ENCODE assay signal across 10 cellular contexts in genomic region chr7:36116347-36117200, GRCh38. TPM values are rescaled to one million over a fixed set of nuclear protein-coding genes. Genes with fewer than 3 reads are reported as not detected.
A peak's percentile ranks its signal among the peaks of the same experiment; 100 is the strongest.
DNase-seq lines count a peak whose midpoint lies in the region; ATAC-seq and TF ChIP-seq lines count a peak whose summit lies in the region.
"Had no signal": no experiment of that assay in that cellular context is flagged by ENCODE, and none has a peak within 500 bp of the region (broad histone marks: within the 10 kb centered on the region; RNA-seq: fewer than 3 reads in every experiment).

No MANE protein-coding gene starts in this region.

- H3K9me3 ChIP-seq in AG04450 (ENCODE audit: control insufficient read depth, insufficient read depth, low read length) (no peaks in the 10 kb centered on the region; the same call in 1 of the 2 replicates), mucosa of descending colon (no peaks in the 10 kb centered on the region)
- H3K9me3 ChIP-seq: MG63 had no signal

- H3K4me3 ChIP-seq in AG04450 (ENCODE audit: low read depth, low read length) (no peak overlapping the region), astrocyte of the spinal cord (ENCODE audit: low read depth, low read length) (no peak overlapping the region), mucosa of descending colon (no peak overlapping the region)
- H3K4me3 ChIP-seq: MG63 had no signal

- POLR2A ChIA-PET in AG04450 (lab: Yijun Ruan, JAX): interaction anchor here (0.6 to 1.5 kb wide), 5 partner anchors 12 to 128 kb away, joined by 3 to 6 read pairs (median 4); no protein-coding TSS in a partner anchor

- no peak overlapping the region for H3K27ac Mint-ChIP-seq in activated naive CD4-positive, alpha-beta T cell treated with anti-CD3 and anti-CD28 coated beads, Interleukin-2, amount 50 U/mL, for 72 hours

- H3K27me3 ChIP-seq in AG04450 (ENCODE audit: control insufficient read depth, insufficient read depth, low read length): no peaks in the 10 kb centered on the region
- H3K27me3 ChIP-seq: MG63 had no signal

- peaks cover 6 to 11% of the 10 kb centered on the region in 2 donors for H3K36me3 Mint-ChIP-seq in activated naive CD4-positive, alpha-beta T cell treated with anti-CD3 and anti-CD28 coated beads, Interleukin-2, amount 50 U/mL, for 72 hours

- H3K27ac ChIP-seq in AG04450 (ENCODE audit: low read depth, low read length): peak overlapping the region; percentile 86

- ATAC-seq in mucosa of descending colon: peak; percentile 12
- ATAC-seq in GM21367 (IDR thresholded peaks at IDR 0.05; ENCODE audit: unreplicated experiment): no peak
- no peak for ATAC-seq in activated naive CD4-positive, alpha-beta T cell treated with anti-CD3 and anti-CD28 coated beads, Interleukin-2, amount 50 U/mL, for 72 hours

- CTCF ChIA-PET in AG04450 (lab: Charles Lee): interaction anchor here (0.6 to 2.5 kb wide), 5 partner anchors 11 to 203 kb away, joined by 3 to 10 read pairs (median 4); no protein-coding TSS in a partner anchor

- TF ChIP-seq CTCF in AG04450 (IDR thresholded peaks at IDR 0.05; ENCODE audit: low read depth, low read length) (no peak), astrocyte of the spinal cord (IDR thresholded peaks at IDR 0.05; ENCODE audit: low read depth, low read length) (no peak), mucosa of descending colon (IDR thresholded peaks at IDR 0.05) (no peak), GM13976 (IDR thresholded peaks at IDR 0.05; ENCODE audit: borderline replicate concordance, control extremely low read depth, extremely low read depth, insufficient read depth, missing control alignments) (no peak)

- H3K9me3 Mint-ChIP-seq in activated naive CD4-positive, alpha-beta T cell treated with anti-CD3 and anti-CD28 coated beads, Interleukin-2, amount 50 U/mL, for 72 hours: peaks cover 6 to 9% of the 10 kb centered on the region in 2 donors

- no peaks in the 10 kb centered on the region for H3K36me3 ChIP-seq in mucosa of descending colon (ENCODE audit: low read depth)
- H3K36me3 ChIP-seq: MG63 had no signal

- H3K4me1 ChIP-seq in mucosa of descending colon (ENCODE audit: low read depth): peaks cover 15% of the 10 kb centered on the region

- in situ Hi-C loops in astrocyte of the spinal cord (cut with HindIII; ENCODE audit: low sequenced_read_pairs): no loop called here
- in situ Hi-C loops in GM13976 (cut with MboI; ENCODE audit: low sequenced_read_pairs, unreplicated experiment): no loop called here

- DNase-seq in AG04450 (ENCODE audit: low read depth, low spot score): no peak
- DNase-seq in HT-29 (ENCODE audit: low spot score): peak; percentile 71
- DNase-seq in astrocyte of the spinal cord (ENCODE audit: low read depth, low spot score): peak; percentile 13
- no peak for DNase-seq in mucosa of descending colon
- no peak for DNase-seq in activated naive CD4-positive, alpha-beta T cell treated with anti-CD3 and anti-CD28 coated beads, Interleukin-2, amount 50 U/mL, for 72 hours (ENCODE audit: low spot score in 2 of 2)
- DNase-seq in NCI-H748 (lab: John Stamatoyannopoulos, UW; ENCODE audit: unreplicated experiment): no peak
- DNase-seq in GM13976 (ENCODE audit: low spot score): no peak
- DNase-seq: DMS79 had no signal

- intact Hi-C loops in mucosa of descending colon (cut with DNase I, micrococcal nuclease): no loop called here

RNA-seq across cellular contexts. Expression of gene EEPD1, which starts 36.5 kb away (rescaled TPM):
- polyA plus RNA-seq in AG04450 (2011; rRNA removed): 21.1 and 22.7 TPM in 2 replicates
- polyA minus RNA-seq in AG04450 (2011; rRNA and poly(A)+ RNA removed): 20.0 and 22.8 TPM in 2 replicates
- total RNA-seq in HT-29 (2014; rRNA removed; shearing (Covaris generic)): 44.7 and 44.9 TPM in 2 replicates
- 10 to 100 TPM in 2 of 3 donors, 1 to 10 TPM in 1; 9.9 to 16.8 (median 16.3) TPM for total RNA-seq in mucosa of descending colon
- 1 to 10 TPM in 1 of 2 donors, under 1 TPM in 1; 0.82 to 1.4 TPM for total RNA-seq in activated naive CD4-positive, alpha-beta T cell treated with anti-CD3 and anti-CD28 coated beads, Interleukin-2, amount 50 U/mL, for 72 hours

Comparison
In these comparisons a context has a peak if more than half of its experiments do, and no peak if none do; other contexts are left out.
1. DNase-seq: peak in HT-29 (single experiment) and astrocyte of the spinal cord (single experiment); none in AG04450 (single experiment), mucosa of descending colon (0 of 3), activated naive CD4-positive, alpha-beta T cell treated with anti-CD3 and anti-CD28 coated beads, Interleukin-2, amount 50 U/mL, for 72 hours (0 of 2), NCI-H748 (single experiment) and GM13976 (single experiment).
2. RNA of gene EEPD1, which starts 36.5 kb away (total RNA-seq): 44.7 to 44.9 TPM in HT-29 and 9.9 to 16.8 TPM in mucosa of descending colon; 0.82 to 1.4 TPM in activated naive CD4-positive, alpha-beta T cell treated with anti-CD3 and anti-CD28 coated beads, Interleukin-2, amount 50 U/mL, for 72 hours; every median in the first group is over 4 times any median in the second.